ENCODE assay signal across 1 cellular context in the genomic region with DNA sequence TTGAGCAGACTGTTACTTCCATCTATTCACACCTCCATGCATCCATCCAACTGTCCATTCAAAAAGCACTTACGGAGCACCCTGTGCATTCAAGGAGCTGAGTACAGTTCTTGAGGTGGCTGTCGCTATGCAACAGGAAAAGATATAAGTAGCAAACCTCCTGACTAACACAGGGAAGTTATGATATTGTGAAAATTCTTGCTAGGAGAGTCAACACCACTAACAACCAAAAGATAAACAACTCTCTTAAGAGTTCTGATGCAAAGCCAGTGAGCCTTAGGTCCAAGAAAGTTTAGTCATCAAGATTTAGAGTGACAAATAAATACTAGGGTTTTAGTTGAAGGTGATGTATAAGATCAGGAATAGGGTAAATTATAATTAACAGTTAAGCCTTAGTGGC.
TF ChIP-seq lines count a peak whose summit lies in the region.

No MANE protein-coding gene starts in this region.

TF ChIP-seq in A549, 52 proteins besides CTCF, POLR2A, EP300 and RAD21 (continued from another document):
- TF ChIP-seq KDM1A (IDR thresholded peaks at IDR 0.05; ENCODE audit: low read depth), result no peak
- TF ChIP-seq HOXB13 (CRISPR knock-in tag; IDR thresholded peaks at IDR 0.05; ENCODE audit: low read depth), result no peak
